Comparison of ENCODE assay signal across 27 cellular contexts in genomic region chr2:149507933-149508332, GRCh38.
"Had no signal": no experiment of that assay in that cellular context is flagged by ENCODE, and none has a peak within 500 bp of the region (broad histone marks: within the 10 kb centered on the region; RNA-seq: fewer than 3 reads in every experiment).

No MANE protein-coding gene starts in this region.

- H3K9me3 ChIP-seq: left lung, neutrophil, ovary, prostate gland, right atrium auricular region, thyroid gland had no signal

- ATAC-seq: left lung; natural killer cell; stimulated activated naive CD8-positive, alpha-beta T cell treated with anti-CD3 and anti-CD28 coated beads, Interleukin-15, Interleukin-2, amounts not matched to agents 100 U/mL and 50 U/mL, for 24 hours had no signal

- H3K4me3 ChIP-seq: coronary artery, left lung, lung, ovary, prostate gland, right atrium auricular region, thyroid gland had no signal

- H3K4me1 Mint-ChIP-seq: activated naive CD8-positive, alpha-beta T cell treated with anti-CD3 and anti-CD28 coated beads, Interleukin-2, amount 10 ng/mL, durations not matched to agents 7 days and 5 days; natural killer cell had no signal

- H3K36me3 Mint-ChIP-seq: activated naive CD8-positive, alpha-beta T cell treated with anti-CD3 and anti-CD28 coated beads, Interleukin-2, amount 10 ng/mL, durations not matched to agents 7 days and 5 days; natural killer cell had no signal

- DNase-seq: activated CD4-positive, alpha-beta T cell treated with anti-CD3 and anti-CD28 coated beads for 4 hours; activated CD4-positive, alpha-beta T cell treated with anti-CD3 and anti-CD28 coated beads, Interleukin-2, amount 50 U/mL, for 48 hours; activated CD4-positive, CD25-positive, alpha-beta regulatory T cell; activated naive CD4-positive, alpha-beta T cell treated with Interleukin-2 at 50 U/mL for 16 hours; activated naive CD8-positive, alpha-beta T cell treated with anti-CD3 and anti-CD28 coated beads, Interleukin-2, amount 10 ng/mL, durations not matched to agents 7 days and 5 days; activated T-cell treated with anti-CD3 and anti-CD28 coated beads, Interleukin-2, amount 50 U/mL, for 48 hours; amygdala; cerebellar nuclear complex; erythroblast; foreskin fibroblast; glutamatergic neuron; hippocampal formation; left lung; midbrain; natural killer cell; ovary; stimulated activated CD4-positive, alpha-beta T cell treated with anti-CD3 and anti-CD28 coated beads, Interleukin-12 subunit alpha, Interleukin-12 subunit beta, amount 100 ng/mL, for 4 hours; stimulated activated CD4-positive, alpha-beta T cell treated with anti-CD3 and anti-CD28 coated beads, Interleukin-4, amount 100 ng/mL, for 4 hours; stimulated activated naive CD8-positive, alpha-beta T cell treated with anti-CD3 and anti-CD28 coated beads, Interleukin-15, Interleukin-2, amounts not matched to agents 100 U/mL and 50 U/mL, for 24 hours; substantia nigra; T1000; thyroid gland had no signal

- H3K27ac Mint-ChIP-seq: activated naive CD8-positive, alpha-beta T cell treated with anti-CD3 and anti-CD28 coated beads, Interleukin-2, amount 10 ng/mL, durations not matched to agents 7 days and 5 days; natural killer cell had no signal

- H3K36me3 ChIP-seq: left lung, neutrophil, ovary, prostate gland, right atrium auricular region, thyroid gland had no signal

- H3K27ac ChIP-seq: coronary artery, left lung, neutrophil, ovary, prostate gland, right atrium auricular region, thyroid gland had no signal

- H3K4me1 ChIP-seq: left lung, prostate gland, right atrium auricular region, thyroid gland had no signal

- H3K4me3 Mint-ChIP-seq: activated naive CD8-positive, alpha-beta T cell treated with anti-CD3 and anti-CD28 coated beads, Interleukin-2, amount 10 ng/mL, durations not matched to agents 7 days and 5 days; natural killer cell had no signal

- H3K27me3 ChIP-seq: left lung, neutrophil, ovary, right atrium auricular region, thyroid gland had no signal
